Comparison of ENCODE assay signal across 20 cellular contexts in the genomic region with DNA sequence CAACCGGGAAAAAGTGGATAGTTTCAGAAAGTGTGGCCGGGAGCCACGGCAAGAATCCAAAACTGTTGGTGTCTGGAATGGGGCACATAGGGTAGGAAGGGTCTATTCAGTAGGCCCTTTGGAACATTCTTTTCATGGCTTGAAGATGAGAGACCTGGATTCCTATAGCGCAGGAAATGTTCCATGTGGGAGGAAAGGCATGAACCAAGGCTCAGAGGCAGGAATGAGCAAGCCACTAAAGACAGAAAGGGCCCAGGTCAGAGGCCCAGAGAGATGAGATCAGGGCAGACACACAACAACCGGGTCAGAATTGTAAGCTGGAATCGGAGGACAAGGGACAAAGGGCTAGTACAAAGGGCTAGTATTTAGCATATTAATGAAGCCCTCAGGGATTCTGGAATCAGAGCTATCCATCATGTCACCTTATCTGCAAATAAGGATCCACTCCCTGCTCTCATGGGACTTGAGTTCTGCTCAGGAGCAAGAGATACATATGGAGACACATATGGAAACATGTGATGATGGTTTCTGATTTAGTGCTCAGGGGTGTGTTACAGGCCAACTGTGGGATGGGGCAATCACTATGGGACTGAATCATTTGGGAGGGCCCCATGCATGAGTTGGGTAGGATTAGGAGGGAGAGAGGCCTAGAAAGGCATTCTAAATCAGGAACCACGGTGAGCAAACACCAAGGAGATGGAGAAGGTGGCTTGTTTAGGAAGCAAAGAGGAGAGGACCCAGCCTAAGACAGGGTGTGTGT. TPM values are rescaled to one million over a fixed set of nuclear protein-coding genes. Genes with fewer than 3 reads are reported as not detected.
DNase-seq lines count a peak whose midpoint lies in the region; ATAC-seq, FAIRE-seq and TF ChIP-seq lines count a peak whose summit lies in the region.
"Had no signal": no experiment of that assay in that cellular context is flagged by ENCODE, and none has a peak within 500 bp of the region (broad histone marks: within the 10 kb centered on the region; RNA-seq: fewer than 3 reads in every experiment).

No MANE protein-coding gene starts in this region.

- no peak for ATAC-seq in pancreas
- ATAC-seq: heart left ventricle, left colon had no signal

- H3K4me1 Mint-ChIP-seq in astrocyte (ENCODE audit: low read depth, unreplicated experiment), result peaks cover 47% of the 10 kb centered on the region

- no peak for FAIRE-seq in astrocyte (lab: Jason Lieb, UNC)
- no peak for FAIRE-seq in GM19239 (lab: Jason Lieb, UNC)
- no peak for FAIRE-seq in pancreas (lab: Jason Lieb, UNC)
- FAIRE-seq: GM12891, HTR-8/SVneo had no signal

- H4K20me1 ChIP-seq in astrocyte (ENCODE audit: insufficient read depth, low read length) (no peaks in the 10 kb centered on the region), smooth muscle cell (ENCODE audit: low read depth) (no peaks in the 10 kb centered on the region)

- H3K4me3 ChIP-seq in astrocyte (ENCODE audit: insufficient read depth, low read depth, low read length) (no peak overlapping the region), fibroblast of pulmonary artery (replicated peaks; ENCODE audit: low read depth, low read length) (no peak overlapping the region), smooth muscle cell (no peak overlapping the region), pancreas (no peak overlapping the region)
- H3K4me3 ChIP-seq: heart left ventricle, thoracic aorta had no signal

- H3K36me3 Mint-ChIP-seq in astrocyte (ENCODE audit: low read depth, unreplicated experiment), result no peaks in the 10 kb centered on the region

- intact Hi-C loops in pancreas (cut with DNase I), result no loop called here

- H3K36me3 ChIP-seq in astrocyte (ENCODE audit: insufficient read depth, low read length) (no peaks in the 10 kb centered on the region), smooth muscle cell (ENCODE audit: low read depth) (no peaks in the 10 kb centered on the region), pancreas (no peaks in the 10 kb centered on the region)
- H3K36me3 ChIP-seq: heart left ventricle, thoracic aorta had no signal

- H3K27me3 Mint-ChIP-seq in astrocyte (ENCODE audit: low read depth, unreplicated experiment), result no peaks in the 10 kb centered on the region

- H3K27me3 ChIP-seq in astrocyte (ENCODE audit: insufficient read depth, low read length) (no peaks in the 10 kb centered on the region), smooth muscle cell (ENCODE audit: low read depth) (no peaks in the 10 kb centered on the region), pancreas (no peaks in the 10 kb centered on the region)

- H3K79me2 ChIP-seq in astrocyte (ENCODE audit: insufficient read depth, low read length) (no peaks in the 10 kb centered on the region), smooth muscle cell (ENCODE audit: low read depth) (no peaks in the 10 kb centered on the region)

- H3K4me3 Mint-ChIP-seq in astrocyte (ENCODE audit: unreplicated experiment), result peak overlapping the region; percentile 55

- WGBS in smooth muscle cell (ENCODE audit: low lambda C conversion rate), result 16% methylated on average over 7 of the region's 7 CpGs
- WGBS in pancreas, 2 donors, result 89 to 90% methylated on average over 7 of the region's 7 CpGs

- peak overlapping the region; percentile 4 for H3K4me2 ChIP-seq in astrocyte (ENCODE audit: low read length)
- H3K4me2 ChIP-seq in smooth muscle cell, result peak overlapping the region; percentile 53

- H3K9me3 Mint-ChIP-seq in astrocyte (ENCODE audit: unreplicated experiment), result peaks cover 7% of the 10 kb centered on the region

- H3K9ac ChIP-seq in astrocyte (ENCODE audit: low read length), result no peak overlapping the region
- H3K9ac ChIP-seq in smooth muscle cell (ENCODE audit: low read depth), result peak overlapping the region; percentile 64

- H3K27ac ChIP-seq in astrocyte (ENCODE audit: low read depth, low read length) (no peak overlapping the region), smooth muscle cell (ENCODE audit: low read depth) (peak overlapping the region; percentile 96), pancreas (no peak overlapping the region)
- H3K27ac ChIP-seq: heart left ventricle, thoracic aorta had no signal

- H2AFZ ChIP-seq in astrocyte (ENCODE audit: low read depth, low read length) (no peak overlapping the region), smooth muscle cell (ENCODE audit: low read depth) (peak overlapping the region; percentile 23)

- peaks cover 31% of the 10 kb centered on the region for H3F3A ChIP-seq in smooth muscle cell (ENCODE audit: low read depth)

- TF ChIP-seq CTCF in astrocyte (IDR thresholded peaks at IDR 0.05; ENCODE audit: insufficient read depth, low read depth, low read length) (no peak), fibroblast of pulmonary artery (IDR thresholded peaks at IDR 0.05; ENCODE audit: low read length, missing control alignments) (no peak), smooth muscle cell (IDR thresholded peaks at IDR 0.05; ENCODE audit: borderline replicate concordance, insufficient read depth, poor library complexity, severe bottlenecking) (no peak), pancreas (IDR thresholded peaks at IDR 0.05) (no peak)

- H3K4me1 ChIP-seq in astrocyte (ENCODE audit: insufficient read depth, low read length) (peaks cover 32% of the 10 kb centered on the region), smooth muscle cell (ENCODE audit: low read depth) (peaks cover 25% of the 10 kb centered on the region), pancreas (peaks cover 0 to 17% (median 13%) of the 10 kb centered on the region in 3 donors)

- H3K9me3 ChIP-seq in astrocyte (ENCODE audit: insufficient read depth, low read depth, low read length), result no peaks in the 10 kb centered on the region
- H3K9me3 ChIP-seq in smooth muscle cell (replicated peaks; ENCODE audit: low read depth), result no peaks in the 10 kb centered on the region
- no peaks in the 10 kb centered on the region for H3K9me3 ChIP-seq in pancreas
- H3K9me3 ChIP-seq: heart left ventricle, thoracic aorta had no signal

- H3K27ac Mint-ChIP-seq in astrocyte (ENCODE audit: unreplicated experiment), result peak overlapping the region; percentile 94

- peak; percentile 44 for DNase-seq in HCEC 1CT
- peak; percentile 65 for DNase-seq in astrocyte (ENCODE audit: low read depth)
- DNase-seq in fibroblast of pulmonary artery (ENCODE audit: low read depth), result peak; percentile 38
- no peak for DNase-seq in smooth muscle cell (lab: John Stamatoyannopoulos, UW; ENCODE audit: unreplicated experiment)
- no peak for DNase-seq in GM19239 (ENCODE audit: insufficient read length, low spot score)
- no peak for DNase-seq in SHP77 treated with DMSO at 0.1 percent for 48 hours (lab: John Stamatoyannopoulos, UW)
- no peak for DNase-seq in pancreas
- no peak for DNase-seq in GDM1 (lab: John Stamatoyannopoulos, UW)
- DNase-seq: activated effector memory CD4-positive, alpha-beta T cell treated with anti-CD3 and anti-CD28 coated beads, Interleukin-2, amount 50 U/mL, for 16 hours; C1 segment of cervical spinal cord; effector CD8-positive, alpha-beta T cell; heart left ventricle; left colon; MM.1S; NCI-H2171 treated with DMSO at 0.1 percent for 48 hours had no signal

RNA-seq across cellular contexts. Expression of a gene that starts 8.8 kb away (rescaled TPM):
- total RNA-seq in astrocyte (1.6 and 1.9 TPM in 2 replicates), smooth muscle cell (18.2 and 27.6 TPM in 2 replicates), pancreas (1 to 10 TPM; 1.7 to 9.3 (median 3.5) TPM)
- polyA plus RNA-seq in smooth muscle cell (12.7 and 32.8 TPM in 2 replicates), pancreas (1 to 10 TPM; 2.1 to 2.7 TPM)

RNA-seq across cellular contexts. Expression of a gene that starts 10.9 kb away (rescaled TPM):
- 0.19 and 0.25 TPM in 2 replicates for total RNA-seq in astrocyte
- total RNA-seq in smooth muscle cell, result 0.90 and 1.2 TPM in 2 replicates
- 0.13 and 1.1 TPM in 2 replicates for polyA plus RNA-seq in smooth muscle cell
- total RNA-seq in pancreas, result 1 to 10 TPM in 4 of 6 donors, under 1 TPM in 2; 0.43 to 9.1 (median 1.9) TPM
- 1 to 10 TPM in 1 of 2 donors, under 1 TPM in 1; 0.70 to 2.0 TPM for polyA plus RNA-seq in pancreas
- total RNA-seq: myocyte had no signal

RNA-seq across cellular contexts. Expression of a gene that starts 17.6 kb away (rescaled TPM):
- total RNA-seq in astrocyte (1.5 and 1.8 TPM in 2 replicates), smooth muscle cell (2.2 and 10.0 TPM in 2 replicates), pancreas (1 to 10 TPM; 3.2 to 7.9 (median 6.2) TPM)
- polyA plus RNA-seq in smooth muscle cell (3.3 and 4.6 TPM in 2 replicates), pancreas (10 to 100 TPM in 1 of 2 donors, 1 to 10 TPM in 1; 8.6 to 19.3 TPM)
- total RNA-seq: Daoy had no signal

RNA-seq across cellular contexts. Expression of a gene that starts 34.8 kb away (rescaled TPM):
- total RNA-seq in astrocyte (61.3 and 70.1 TPM in 2 replicates), smooth muscle cell (47.0 and 51.7 TPM in 2 replicates), pancreas (10 to 100 TPM; 15.8 to 33.2 (median 21.7) TPM)
- polyA plus RNA-seq in smooth muscle cell (18.2 and 20.0 TPM in 2 replicates), pancreas (100 to 1,000 TPM in 1 of 2 donors, 10 to 100 TPM in 1; 89.4 to 118 TPM)

RNA-seq across cellular contexts. Expression of a gene that starts 37.3 kb away (rescaled TPM):
- total RNA-seq in astrocyte (103 and 111 TPM in 2 replicates), smooth muscle cell (49.0 and 82.0 TPM in 2 replicates), pancreas (10 to 100 TPM in 5 of 6 donors, 1 to 10 TPM in 1; 9.8 to 24.8 (median 18.0) TPM)
- polyA plus RNA-seq in smooth muscle cell (139 and 150 TPM in 2 replicates), pancreas (10 to 100 TPM; 63.8 to 91.6 TPM)

Comparison
In these comparisons a context has a peak if more than half of its experiments do, and no peak if none do; other contexts are left out.
1. DNase-seq: peak in HCEC 1CT (single experiment), astrocyte (single experiment) and fibroblast of pulmonary artery (single experiment); none in smooth muscle cell (single experiment), GM19239 (single experiment), SHP77 treated with DMSO at 0.1 percent for 48 hours (single experiment), pancreas (0 of 6) and GDM1 (single experiment).